12 cellular contexts compared by ENCODE assay signal in genomic region chr15:70714575-70714974, GRCh38. TPM values are rescaled to one million over a fixed set of nuclear protein-coding genes. Genes with fewer than 3 reads are reported as not detected.
DNase-seq lines count a peak whose midpoint lies in the region; ATAC-seq, FAIRE-seq and TF ChIP-seq lines count a peak whose summit lies in the region.
"Had no signal": no experiment of that assay in that cellular context is flagged by ENCODE, and none has a peak within 500 bp of the region (broad histone marks: within the 10 kb centered on the region; RNA-seq: fewer than 3 reads in every experiment).

No MANE protein-coding gene starts in this region.

- dilution Hi-C loops in endothelial cell of umbilical vein (cut with MboI; ENCODE audit: extremely low pct_ligation_motif_present, low sequenced_read_pairs) = no loop called here

- peaks cover 5% of the 10 kb centered on the region for H3K27me3 Mint-ChIP-seq in activated CD8-positive, alpha-beta T cell treated with anti-CD3 and anti-CD28 coated beads for 36 hours

- no peaks in the 10 kb centered on the region for H3K27me3 ChIP-seq in PC-9 (ENCODE audit: insufficient read depth, low read depth)
- no peaks in the 10 kb centered on the region for H3K27me3 ChIP-seq in endothelial cell of umbilical vein (ENCODE audit: control insufficient read depth in 2 of 2, insufficient read depth in 2 of 2, low read length in 2 of 2)
- H3K27me3 ChIP-seq in psoas muscle (ENCODE audit: insufficient read depth in 3 of 3, low read length in 2 of 3) = no peaks in the 10 kb centered on the region
- H3K27me3 ChIP-seq: BLaER1 had no signal

- no peak overlapping the region for H2AFZ ChIP-seq in PC-9
- H2AFZ ChIP-seq in endothelial cell of umbilical vein (ENCODE audit: low read depth, low read length) = no peak overlapping the region

- H3K4me2 ChIP-seq in PC-9 = peak overlapping the region; percentile 53
- H3K4me2 ChIP-seq in endothelial cell of umbilical vein (ENCODE audit: insufficient read depth, low read length) = peak overlapping the region; percentile 90
- H3K4me2 ChIP-seq: BLaER1 had no signal

- TF ChIP-seq POLR2A in endothelial cell of umbilical vein (IDR thresholded peaks at IDR 0.05; ENCODE audit: low read depth, low read length) = no peak

- peak; percentile 13 for DNase-seq in AG20443 (ENCODE audit: low spot score)
- DNase-seq in PC-9 = peak in 1 of 2 experiments; percentile 46
- peak; percentile 24 for DNase-seq in endothelial cell of umbilical vein (ENCODE audit: low read depth, low spot score)
- no peak for DNase-seq in psoas muscle
- DNase-seq in NK-92 (lab: John Stamatoyannopoulos, UW; ENCODE audit: unreplicated experiment) = no peak
- DNase-seq in NCI-H2227 (lab: John Stamatoyannopoulos, UW; ENCODE audit: unreplicated experiment) = no peak
- DNase-seq in activated CD8-positive, alpha-beta T cell treated with anti-CD3 and anti-CD28 coated beads for 36 hours = no peak
- no peak for DNase-seq in left colon
- DNase-seq: activated CD8-positive, alpha-beta memory T cell treated with anti-CD3 and anti-CD28 coated beads, Interleukin-2, amount 50 U/mL, for 4 hours; activated naive CD8-positive, alpha-beta T cell treated with anti-CD3 and anti-CD28 coated beads, Interleukin-2, amount 10 ng/mL, durations not matched to agents 7 days and 5 days; GF-D8 had no signal

- H3K27ac ChIP-seq in PC-9 (peak overlapping the region; percentile 72), endothelial cell of umbilical vein (ENCODE audit: insufficient read depth, low read depth, low read length) (peak overlapping the region; percentile 74), psoas muscle (peak overlapping the region; percentile 67)
- H3K27ac ChIP-seq: BLaER1 had no signal

- peak in 3 of 4 donors; percentile 39 to 65 (median 56) for ATAC-seq in psoas muscle
- no peak for ATAC-seq in activated CD8-positive, alpha-beta T cell treated with anti-CD3 and anti-CD28 coated beads for 36 hours
- no peak for ATAC-seq in left colon

- H3K4me1 Mint-ChIP-seq in activated CD8-positive, alpha-beta T cell treated with anti-CD3 and anti-CD28 coated beads for 36 hours (ENCODE audit: low read depth) = no peaks in the 10 kb centered on the region

- no peaks in the 10 kb centered on the region; the same call in 1 of the 2 replicates for H4K20me1 ChIP-seq in PC-9 (ENCODE audit: insufficient read depth)
- H4K20me1 ChIP-seq in endothelial cell of umbilical vein (replicated peaks; ENCODE audit: control insufficient read depth, extremely low read depth, insufficient read depth, low read length) = no peaks in the 10 kb centered on the region
- H4K20me1 ChIP-seq: BLaER1 had no signal

- H3K9me3 Mint-ChIP-seq in activated CD8-positive, alpha-beta T cell treated with anti-CD3 and anti-CD28 coated beads for 36 hours = no peaks in the 10 kb centered on the region
- H3K9me3 Mint-ChIP-seq: activated naive CD8-positive, alpha-beta T cell treated with anti-CD3 and anti-CD28 coated beads, Interleukin-2, amount 10 ng/mL, durations not matched to agents 7 days and 5 days had no signal

- no peaks in the 10 kb centered on the region for H3K36me3 ChIP-seq in PC-9 (ENCODE audit: low read depth)
- no peaks in the 10 kb centered on the region for H3K36me3 ChIP-seq in endothelial cell of umbilical vein (ENCODE audit: control insufficient read depth in 2 of 2, extremely low read depth in 1 of 2, insufficient read depth in 2 of 2, low read length in 2 of 2)
- no peaks in the 10 kb centered on the region for H3K36me3 ChIP-seq in psoas muscle (ENCODE audit: insufficient read depth in 1 of 2, low read depth in 1 of 2)
- H3K36me3 ChIP-seq: BLaER1 had no signal

- peaks cover 13% of the 10 kb centered on the region; the same call in 1 of the 2 replicates for H3F3A ChIP-seq in PC-9 (ENCODE audit: insufficient read depth, low read depth)

- H3K4me3 ChIP-seq in PC-9 (no peak overlapping the region), endothelial cell of umbilical vein (replicated peaks in 1 of 3; ENCODE audit: insufficient read depth in 1 of 3, low read depth in 1 of 3, low read length in 3 of 3) (peak overlapping the region in 1 of 3 experiments; percentile 36), psoas muscle (peak overlapping the region; percentile 32)
- H3K4me3 ChIP-seq: BLaER1 had no signal

- FAIRE-seq in endothelial cell of umbilical vein (lab: Jason Lieb, UNC) = no peak

- H3K4me1 ChIP-seq in PC-9 (replicated peaks; ENCODE audit: insufficient read depth) (peaks cover 33% of the 10 kb centered on the region), endothelial cell of umbilical vein (ENCODE audit: control insufficient read depth, extremely low read depth, insufficient read depth, low read length) (peaks cover 48% of the 10 kb centered on the region), psoas muscle (peaks cover 71% of the 10 kb centered on the region)
- H3K4me1 ChIP-seq: BLaER1 had no signal

- BruUV-seq in PC-9 (replicated peaks; lab: Mats Ljungman, UMichigan) (no TSS peak), endothelial cell of umbilical vein (replicated peaks; lab: Mats Ljungman, UMichigan) (no TSS peak)

- H3K27ac Mint-ChIP-seq in activated CD8-positive, alpha-beta T cell treated with anti-CD3 and anti-CD28 coated beads for 36 hours = no peak overlapping the region
- H3K27ac Mint-ChIP-seq: activated naive CD8-positive, alpha-beta T cell treated with anti-CD3 and anti-CD28 coated beads, Interleukin-2, amount 10 ng/mL, durations not matched to agents 7 days and 5 days had no signal

- CTCF ChIA-PET in PC-9 (lab: Charles Lee) = interaction anchor here (0.6 to 1.5 kb wide), 3 partner anchors 8 to 32 kb away, joined by 4 to 6 read pairs (median 5); no protein-coding TSS in a partner anchor
- CTCF ChIA-PET in endothelial cell of umbilical vein (lab: Charles Lee) = interaction anchor here (0.9 to 3.1 kb wide), 14 partner anchors 8 to 160 kb away, joined by 3 to 64 read pairs (median 6); no protein-coding TSS in a partner anchor
- CTCF ChIA-PET in activated CD8-positive, alpha-beta T cell treated with anti-CD3 and anti-CD28 coated beads for 36 hours (lab: Charles Lee) = interaction anchor here (1.6 kb wide), 1 partner anchor 8 kb away, joined by 6 read pairs; no protein-coding TSS in a partner anchor

- H3K9me3 ChIP-seq in PC-9 (ENCODE audit: insufficient read depth, low read depth) (no peaks in the 10 kb centered on the region), endothelial cell of umbilical vein (replicated peaks; ENCODE audit: control insufficient read depth, insufficient read depth, low read length) (no peaks in the 10 kb centered on the region), psoas muscle (no peaks in the 10 kb centered on the region)
- H3K9me3 ChIP-seq: BLaER1 had no signal

- H3K9me1 ChIP-seq in endothelial cell of umbilical vein (replicated peaks; ENCODE audit: control insufficient read depth, extremely low read depth, insufficient read depth, low read length) = no peaks in the 10 kb centered on the region

- H3K79me2 ChIP-seq in PC-9 (ENCODE audit: low read depth) (peaks cover 6% of the 10 kb centered on the region; the same call in 1 of the 2 replicates), endothelial cell of umbilical vein (ENCODE audit: control insufficient read depth, insufficient read depth, low read length) (peaks cover 55% of the 10 kb centered on the region)

- TF ChIP-seq CTCF in PC-9 (conservative IDR thresholded peaks at IDR 0.05) (no peak), endothelial cell of umbilical vein (IDR thresholded peaks at IDR 0.05; ENCODE audit: extremely low read depth in 1 of 2, insufficient read depth in 1 of 2, low read depth in 1 of 2, low read length in 2 of 2) (no peak), psoas muscle (IDR thresholded peaks at IDR 0.05) (no peak)
- no peak for TF ChIP-seq CTCF in activated CD8-positive, alpha-beta T cell treated with anti-CD3 and anti-CD28 coated beads for 36 hours (IDR thresholded peaks at IDR 0.05)

- H3K4me3 Mint-ChIP-seq in activated CD8-positive, alpha-beta T cell treated with anti-CD3 and anti-CD28 coated beads for 36 hours = no peak overlapping the region
- H3K4me3 Mint-ChIP-seq: activated naive CD8-positive, alpha-beta T cell treated with anti-CD3 and anti-CD28 coated beads, Interleukin-2, amount 10 ng/mL, durations not matched to agents 7 days and 5 days had no signal

- intact Hi-C loops in PC-9 (cut with micrococcal nuclease; ENCODE audit: unreplicated experiment) (no loop called here), endothelial cell of umbilical vein (cut with micrococcal nuclease) (loop anchor here (1.0 kb wide), 1 partner anchor 12 kb away; no protein-coding TSS in a partner anchor), psoas muscle (cut with DNase I) (no loop called here), left colon (cut with DNase I, micrococcal nuclease) (no loop called here)
- intact Hi-C loops in activated CD8-positive, alpha-beta T cell treated with anti-CD3 and anti-CD28 coated beads for 36 hours (cut with micrococcal nuclease) = no loop called here

- H3K36me3 Mint-ChIP-seq in activated CD8-positive, alpha-beta T cell treated with anti-CD3 and anti-CD28 coated beads for 36 hours (ENCODE audit: low read depth) = no peaks in the 10 kb centered on the region
- H3K36me3 Mint-ChIP-seq: activated naive CD8-positive, alpha-beta T cell treated with anti-CD3 and anti-CD28 coated beads, Interleukin-2, amount 10 ng/mL, durations not matched to agents 7 days and 5 days had no signal

- POLR2A ChIA-PET in PC-9 (lab: Charles Lee; ENCODE audit: unreplicated experiment) = interaction anchor here (0.6 to 0.7 kb wide), 4 partner anchors 13 to 1157 kb away, joined by 3 to 5 read pairs (median 4); no protein-coding TSS in a partner anchor
- POLR2A ChIA-PET in endothelial cell of umbilical vein (lab: Charles Lee) = interaction anchor here (0.8 to 2.1 kb wide), 2 partner anchors 13 to 17 kb away, joined by 3 to 10 read pairs; no protein-coding TSS in a partner anchor
- POLR2A ChIA-PET in activated CD8-positive, alpha-beta T cell treated with anti-CD3 and anti-CD28 coated beads for 36 hours (lab: Charles Lee) = interaction anchor here (0.6 kb wide), 1 partner anchor 53 kb away, joined by 4 read pairs; no protein-coding TSS in a partner anchor

- H3K9me2 ChIP-seq in PC-9 (ENCODE audit: insufficient read depth) = no peaks in the 10 kb centered on the region

- peak overlapping the region; percentile 68 for H3K9ac ChIP-seq in endothelial cell of umbilical vein (replicated peaks; ENCODE audit: extremely low read depth, insufficient read depth, low read length)
- H3K9ac ChIP-seq: BLaER1 had no signal

- 6 to 10% (median 8%) methylated on average over 2 of the region's 2 CpGs for WGBS in psoas muscle, 3 donors

RNA-seq across cellular contexts. Expression of gene UACA, which starts 48.8 kb away (rescaled TPM):
- total RNA-seq in PC-9 (2021) (59.9 and 64.5 TPM in 2 replicates), endothelial cell of umbilical vein (270 and 292 TPM in 2 replicates), psoas muscle (100 to 1,000 TPM; 138 to 426 (median 194) TPM), left colon (10 to 100 TPM; 61.1 to 77.1 TPM)
- polyA plus RNA-seq in endothelial cell of umbilical vein (167 and 219 TPM in 2 replicates), psoas muscle (10 to 100 TPM; 17.0 to 95.3 (median 74.5) TPM)
- 80.1 and 99.7 TPM in 2 replicates for polyA plus RNA-seq in endothelial cell of umbilical vein (2011; cell fraction: cytosol; rRNA removed)
- polyA plus RNA-seq in endothelial cell of umbilical vein (2011; cell fraction: nucleus; rRNA removed) = 468 and 497 TPM in 2 replicates
- polyA plus RNA-seq in endothelial cell of umbilical vein (2012) = 81.1 and 104 TPM in 2 replicates
- 784 and 840 TPM in 2 replicates for polyA minus RNA-seq in endothelial cell of umbilical vein
- 17.6 TPM for polyA minus RNA-seq in endothelial cell of umbilical vein (2011; cell fraction: cytosol; rRNA and poly(A)+ RNA removed)
- polyA minus RNA-seq in endothelial cell of umbilical vein (2011; cell fraction: nucleus; rRNA and poly(A)+ RNA removed) = 795 and 1,008 TPM in 2 replicates
- total RNA-seq in activated CD8-positive, alpha-beta T cell treated with anti-CD3 and anti-CD28 coated beads for 36 hours = 1 to 10 TPM; 2.4 to 2.8 TPM

Comparison
In these comparisons a context has a peak if more than half of its experiments do, and no peak if none do; other contexts are left out.
1. DNase-seq: peak in AG20443 (single experiment) and endothelial cell of umbilical vein (single experiment); none in psoas muscle (0 of 2), NK-92 (single experiment), NCI-H2227 (single experiment), activated CD8-positive, alpha-beta T cell treated with anti-CD3 and anti-CD28 coated beads for 36 hours (single experiment) and left colon (0 of 2).
2. ATAC-seq: peak in psoas muscle (3 of 4); none in activated CD8-positive, alpha-beta T cell treated with anti-CD3 and anti-CD28 coated beads for 36 hours (single experiment) and left colon (single experiment).
3. RNA of gene UACA, which starts 48.8 kb away (total RNA-seq): 270 to 292 TPM in endothelial cell of umbilical vein, 138 to 426 TPM in psoas muscle, 61.1 to 77.1 TPM in left colon and 59.9 to 64.5 TPM in PC-9; 2.4 to 2.8 TPM in activated CD8-positive, alpha-beta T cell treated with anti-CD3 and anti-CD28 coated beads for 36 hours; every median in the first group is over 10 times any median in the second.
4. Peak in every context shown above with its lines, with median percentiles within 50 percentile points of each other: H3K27ac ChIP-seq.